14 cellular contexts compared by ENCODE assay signal in genomic region chr3:156620260-156620659, GRCh38. TPM values are rescaled to one million over a fixed set of nuclear protein-coding genes. Genes with fewer than 3 reads are reported as not detected.
DNase-seq lines count a peak whose midpoint lies in the region; ATAC-seq and TF ChIP-seq lines count a peak whose summit lies in the region.
"Had no signal": no experiment of that assay in that cellular context is flagged by ENCODE, and none has a peak within 500 bp of the region (broad histone marks: within the 10 kb centered on the region; RNA-seq: fewer than 3 reads in every experiment).

No MANE protein-coding gene starts in this region.

- H3K4me3 ChIP-seq in dorsolateral prefrontal cortex: no peak overlapping the region
- H3K4me3 ChIP-seq: body of pancreas, left lung, tibial nerve had no signal

- DNase-seq in ELR (ENCODE audit: low read depth) (peak; percentile 51), M059J (ENCODE audit: low read depth) (peak; percentile 68), NCI-H748 treated with DMSO at 0.1 percent for 48 hours (lab: John Stamatoyannopoulos, UW) (peak; percentile 26), T-helper 1 cell (no peak), dorsolateral prefrontal cortex (no peak)
- DNase-seq: Caco-2, left lung, NCI-H1930, T-cell had no signal

- no peak overlapping the region for H3K27ac ChIP-seq in dorsolateral prefrontal cortex
- H3K27ac ChIP-seq: body of pancreas, left lung, tibial nerve had no signal

- ATAC-seq in esophagus mucosa: peak; percentile 87
- ATAC-seq in HG03045 (IDR thresholded peaks at IDR 0.05; ENCODE audit: unreplicated experiment): no peak
- no peak for ATAC-seq in HG02840 (IDR thresholded peaks at IDR 0.05; ENCODE audit: low FRiP score, unreplicated experiment)
- ATAC-seq: body of pancreas, left lung, T-cell had no signal

- H3K27me3 ChIP-seq in dorsolateral prefrontal cortex: no peaks in the 10 kb centered on the region
- H3K27me3 ChIP-seq: body of pancreas, left lung, tibial nerve had no signal

- intact Hi-C loops in dorsolateral prefrontal cortex (cut with DNase I): no loop called here

- no peak for TF ChIP-seq CTCF in dorsolateral prefrontal cortex (IDR thresholded peaks at IDR 0.05 in 54 of 56, conservative IDR thresholded peaks at IDR 0.05 in 2 of 56; ENCODE audit: low read depth in 1 of 56, partially characterized antibody in 56 of 56)

RNA-seq across cellular contexts. Expression of gene TIPARP, which starts 54.1 kb away (rescaled TPM):
- total RNA-seq in M059J (2014; rRNA removed; shearing (Covaris generic)): 89.0 and 110 TPM in 2 replicates
- total RNA-seq in esophagus mucosa (34.4 TPM), dorsolateral prefrontal cortex (10 to 100 TPM; 13.7 to 81.5 (median 24.6) TPM)

Comparison
In these comparisons a context has a peak if more than half of its experiments do, and no peak if none do; other contexts are left out.
1. DNase-seq: peak in ELR (single experiment), M059J (single experiment) and NCI-H748 treated with DMSO at 0.1 percent for 48 hours (single experiment); none in T-helper 1 cell (0 of 5) and dorsolateral prefrontal cortex (0 of 10).